In the genomic region with DNA sequence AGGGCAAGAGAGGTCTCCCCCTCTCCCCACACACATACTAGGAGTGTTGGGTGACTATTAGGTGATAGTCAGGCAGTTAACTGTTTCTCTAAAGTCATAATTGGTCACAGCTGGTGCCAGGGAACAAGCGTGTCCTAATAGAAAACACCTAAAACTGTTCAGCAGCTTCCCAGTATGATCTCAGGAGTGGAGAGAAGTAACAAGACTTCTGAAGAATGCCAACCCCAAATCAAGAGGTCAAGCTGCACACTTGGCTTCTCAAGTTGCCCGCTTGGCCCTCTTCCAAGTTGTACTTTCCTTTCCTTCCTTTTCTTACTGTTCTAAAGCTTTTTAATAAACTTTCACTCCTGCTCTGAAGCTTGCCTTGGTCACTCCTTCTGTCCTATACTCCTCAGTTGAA, we compare ENCODE assay signal across 25 cellular contexts. TPM values are rescaled to one million over a fixed set of nuclear protein-coding genes. Genes with fewer than 3 reads are reported as not detected.
A peak's percentile ranks its signal among the peaks of the same experiment; 100 is the strongest.
DNase-seq lines count a peak whose midpoint lies in the region; ATAC-seq lines count a peak whose summit lies in the region.
"Had no signal": no experiment of that assay in that cellular context is flagged by ENCODE, and none has a peak within 500 bp of the region (broad histone marks: within the 10 kb centered on the region; RNA-seq: fewer than 3 reads in every experiment).

No MANE protein-coding gene starts in this region.

- no peak for ATAC-seq in central memory CD8-positive, alpha-beta T cell (replicated peaks; ENCODE audit: extremely low read depth, poor library complexity, severe bottlenecking)
- ATAC-seq: activated T-cell treated with anti-CD3 and anti-CD28 coated beads, Interleukin-2, amount 50 U/mL, for 4 hours; SK-N-SH treated with all-trans-retinoic acid at 6 μM for 48 hours had no signal

- H3K27me3 Mint-ChIP-seq in activated naive CD8-positive, alpha-beta T cell, result no peaks in the 10 kb centered on the region
- H3K27me3 Mint-ChIP-seq in activated naive CD8-positive, alpha-beta T cell treated with anti-CD3 and anti-CD28 coated beads for 36 hours, result no peaks in the 10 kb centered on the region
- no peaks in the 10 kb centered on the region for H3K27me3 Mint-ChIP-seq in central memory CD8-positive, alpha-beta T cell
- H3K27me3 Mint-ChIP-seq: activated B cell treated with CpG ODN at 0.5 μM for 24 hours; activated CD4-positive, alpha-beta memory T cell treated with anti-CD3 and anti-CD28 coated beads, Interleukin-2, amount 10 ng/mL, durations not matched to agents 7 days and 5 days; activated naive CD4-positive, alpha-beta T cell treated with anti-CD3 and anti-CD28 coated beads, Interleukin-2, amount 10 ng/mL, durations not matched to agents 7 days and 5 days had no signal

- no peak for DNase-seq in activated naive CD8-positive, alpha-beta T cell treated with anti-CD3 and anti-CD28 coated beads for 36 hours
- DNase-seq in central memory CD8-positive, alpha-beta T cell (ENCODE audit: low spot score in 2 of 2), result no peak
- DNase-seq in myocyte (ENCODE audit: low read depth) (peak; percentile 43), NCI-H1436 treated with DMSO at 0.1 percent for 48 hours (lab: John Stamatoyannopoulos, UW) (no peak), AG20443 (ENCODE audit: low spot score) (no peak)
- no peak for DNase-seq in activated effector memory CD4-positive, alpha-beta T cell treated with Interleukin-2 at 50 U/mL for 16 hours
- DNase-seq: activated B cell treated with CpG ODN at 0.5 μM for 24 hours; activated CD4-positive, alpha-beta memory T cell treated with anti-CD3 and anti-CD28 coated beads, Interleukin-2, amount 10 ng/mL, durations not matched to agents 7 days and 5 days; activated naive CD4-positive, alpha-beta T cell treated with anti-CD3 and anti-CD28 coated beads, Interleukin-2, amount 10 ng/mL, durations not matched to agents 7 days and 5 days; activated T-cell treated with anti-CD3 and anti-CD28 coated beads, Interleukin-2, amount 50 U/mL, for 4 hours; dorsolateral prefrontal cortex; H9; head of caudate nucleus; kidney glomerular epithelial cell; mammary epithelial cell; NCI-H1092; NCI-H2029; NCI-H2227 treated with DMSO at 0.1 percent for 48 hours; NCI-H774; stimulated activated CD4-positive, alpha-beta T cell treated with anti-CD3 and anti-CD28 coated beads, Interleukin-2, amount 100 ng/mL, for 24 hours; substantia nigra; T-helper 9 cell had no signal

- H3K27ac Mint-ChIP-seq in activated naive CD8-positive, alpha-beta T cell, result peak overlapping the region; percentile 81
- no peak overlapping the region for H3K27ac Mint-ChIP-seq in activated naive CD8-positive, alpha-beta T cell treated with anti-CD3 and anti-CD28 coated beads for 36 hours
- H3K27ac Mint-ChIP-seq in central memory CD8-positive, alpha-beta T cell (ENCODE audit: low read depth), result peak overlapping the region; percentile 90
- H3K27ac Mint-ChIP-seq: activated B cell treated with CpG ODN at 0.5 μM for 24 hours; activated CD4-positive, alpha-beta memory T cell treated with anti-CD3 and anti-CD28 coated beads, Interleukin-2, amount 10 ng/mL, durations not matched to agents 7 days and 5 days; activated naive CD4-positive, alpha-beta T cell treated with anti-CD3 and anti-CD28 coated beads, Interleukin-2, amount 10 ng/mL, durations not matched to agents 7 days and 5 days; CD14-positive monocyte; H9 had no signal

- H3K36me3 Mint-ChIP-seq in activated naive CD8-positive, alpha-beta T cell, result peaks cover 15% of the 10 kb centered on the region
- peaks cover 24% of the 10 kb centered on the region for H3K36me3 Mint-ChIP-seq in activated naive CD8-positive, alpha-beta T cell treated with anti-CD3 and anti-CD28 coated beads for 36 hours
- peaks cover 51% of the 10 kb centered on the region for H3K36me3 Mint-ChIP-seq in central memory CD8-positive, alpha-beta T cell (ENCODE audit: insufficient read depth)
- H3K36me3 Mint-ChIP-seq: CD14-positive monocyte had no signal

- peaks cover 27% of the 10 kb centered on the region for H3K4me1 Mint-ChIP-seq in activated naive CD8-positive, alpha-beta T cell (ENCODE audit: low read depth)
- peaks cover 22% of the 10 kb centered on the region for H3K4me1 Mint-ChIP-seq in activated naive CD8-positive, alpha-beta T cell treated with anti-CD3 and anti-CD28 coated beads for 36 hours
- H3K4me1 Mint-ChIP-seq in central memory CD8-positive, alpha-beta T cell, result peaks cover 29% of the 10 kb centered on the region
- H3K4me1 Mint-ChIP-seq: activated B cell treated with CpG ODN at 0.5 μM for 24 hours had no signal

- H3K9me3 Mint-ChIP-seq in activated naive CD8-positive, alpha-beta T cell (ENCODE audit: low read depth), result no peaks in the 10 kb centered on the region
- H3K9me3 Mint-ChIP-seq in activated naive CD8-positive, alpha-beta T cell treated with anti-CD3 and anti-CD28 coated beads for 36 hours, result no peaks in the 10 kb centered on the region
- no peaks in the 10 kb centered on the region for H3K9me3 Mint-ChIP-seq in central memory CD8-positive, alpha-beta T cell
- H3K9me3 Mint-ChIP-seq: activated B cell treated with CpG ODN at 0.5 μM for 24 hours; activated CD4-positive, alpha-beta memory T cell treated with anti-CD3 and anti-CD28 coated beads, Interleukin-2, amount 10 ng/mL, durations not matched to agents 7 days and 5 days; activated naive CD4-positive, alpha-beta T cell treated with anti-CD3 and anti-CD28 coated beads, Interleukin-2, amount 10 ng/mL, durations not matched to agents 7 days and 5 days; activated T-cell treated with anti-CD3 and anti-CD28 coated beads, Interleukin-2, amount 50 U/mL, for 4 hours; CD14-positive monocyte; H9 had no signal

- no peak overlapping the region for H3K4me3 Mint-ChIP-seq in activated naive CD8-positive, alpha-beta T cell
- no peak overlapping the region for H3K4me3 Mint-ChIP-seq in activated naive CD8-positive, alpha-beta T cell treated with anti-CD3 and anti-CD28 coated beads for 36 hours
- no peak overlapping the region for H3K4me3 Mint-ChIP-seq in central memory CD8-positive, alpha-beta T cell
- H3K4me3 Mint-ChIP-seq: activated B cell treated with CpG ODN at 0.5 μM for 24 hours; activated CD4-positive, alpha-beta memory T cell treated with anti-CD3 and anti-CD28 coated beads, Interleukin-2, amount 10 ng/mL, durations not matched to agents 7 days and 5 days; activated naive CD4-positive, alpha-beta T cell treated with anti-CD3 and anti-CD28 coated beads, Interleukin-2, amount 10 ng/mL, durations not matched to agents 7 days and 5 days; activated T-cell treated with anti-CD3 and anti-CD28 coated beads, Interleukin-2, amount 50 U/mL, for 4 hours; CD14-positive monocyte; H9 had no signal

RNA-seq across cellular contexts. Expression of gene STAT1, which starts 22.4 kb away (rescaled TPM):
- total RNA-seq in activated naive CD8-positive, alpha-beta T cell treated with anti-CD3 and anti-CD28 coated beads for 36 hours, result 100 to 1,000 TPM; 383 to 389 TPM
- total RNA-seq in myocyte, result 106 and 116 TPM in 2 replicates
- polyA plus RNA-seq in myocyte (2012), result 102 TPM
